9 cellular contexts compared by ENCODE assay signal in genomic region chr3:112333386-112334334, GRCh38. TPM values are rescaled to one million over a fixed set of nuclear protein-coding genes. Genes with fewer than 3 reads are reported as not detected.
DNase-seq lines count a peak whose midpoint lies in the region; ATAC-seq, FAIRE-seq and TF ChIP-seq lines count a peak whose summit lies in the region.
"Had no signal": no experiment of that assay in that cellular context is flagged by ENCODE, and none has a peak within 500 bp of the region (broad histone marks: within the 10 kb centered on the region; RNA-seq: fewer than 3 reads in every experiment).

No MANE protein-coding gene starts in this region.

- H3K9me3 ChIP-seq in thyroid gland, result no peaks in the 10 kb centered on the region

- H3K27ac Mint-ChIP-seq in T-helper 2 cell treated with Interferon-gamma antibody and Interleukin-4, amounts not matched to agents 5 μg/mL and 100 μg/mL, for 36 hours, result peak overlapping the region; percentile 84
- H3K27ac Mint-ChIP-seq in endothelial cell (ENCODE audit: unreplicated experiment) (peak overlapping the region; percentile 96), mesothelial cell of epicardium (peak overlapping the region; percentile 93)

- H3K9me3 Mint-ChIP-seq in T-helper 2 cell treated with Interferon-gamma antibody and Interleukin-4, amounts not matched to agents 5 μg/mL and 100 μg/mL, for 36 hours, result no peaks in the 10 kb centered on the region
- H3K9me3 Mint-ChIP-seq in endothelial cell (ENCODE audit: unreplicated experiment) (no peaks in the 10 kb centered on the region), mesothelial cell of epicardium (no peaks in the 10 kb centered on the region)

- no peak for FAIRE-seq in urothelium cell line (lab: Jason Lieb, UNC)

- H3K4me1 Mint-ChIP-seq in T-helper 2 cell treated with Interferon-gamma antibody and Interleukin-4, amounts not matched to agents 5 μg/mL and 100 μg/mL, for 36 hours (ENCODE audit: low read depth), result peaks cover 49% of the 10 kb centered on the region
- H3K4me1 Mint-ChIP-seq in endothelial cell (ENCODE audit: unreplicated experiment) (peaks cover 39% of the 10 kb centered on the region), mesothelial cell of epicardium (peaks cover 36% of the 10 kb centered on the region)

- no peaks in the 10 kb centered on the region for H3K27me3 Mint-ChIP-seq in T-helper 2 cell treated with Interferon-gamma antibody and Interleukin-4, amounts not matched to agents 5 μg/mL and 100 μg/mL, for 36 hours (ENCODE audit: low read depth)
- peaks cover 4% of the 10 kb centered on the region for H3K27me3 Mint-ChIP-seq in endothelial cell (ENCODE audit: unreplicated experiment)
- H3K27me3 Mint-ChIP-seq in mesothelial cell of epicardium (ENCODE audit: low read depth), result peaks cover 2% of the 10 kb centered on the region

- TF ChIP-seq POLR2A in thyroid gland (IDR thresholded peaks at IDR 0.05), result no peak

- no peaks in the 10 kb centered on the region for H3K36me3 ChIP-seq in thyroid gland

- intact Hi-C loops in thyroid gland (cut with DNase I), result no loop called here

- peaks cover 0 to 7% of the 10 kb centered on the region in 2 donors for H3K4me1 ChIP-seq in thyroid gland

- H3K4me3 Mint-ChIP-seq in T-helper 2 cell treated with Interferon-gamma antibody and Interleukin-4, amounts not matched to agents 5 μg/mL and 100 μg/mL, for 36 hours, result peak overlapping the region; percentile 88
- H3K4me3 Mint-ChIP-seq in endothelial cell (ENCODE audit: unreplicated experiment), result peak overlapping the region; percentile 96
- peak overlapping the region; percentile 79 for H3K4me3 Mint-ChIP-seq in mesothelial cell of epicardium

- peak overlapping the region; percentile 47 to 87 (median 53) for H3K4me3 ChIP-seq in thyroid gland (replicated peaks in 1 of 3)

- H3K27me3 ChIP-seq in thyroid gland, result no peaks in the 10 kb centered on the region

- 3 to 5% methylated on average over 22 of the region's 22 CpGs for WGBS in thyroid gland, 2 donors

- ATAC-seq in HG03066 (IDR thresholded peaks at IDR 0.05; ENCODE audit: low read depth, unreplicated experiment), result peak; percentile 47

- DNase-seq in DMS 273 (lab: John Stamatoyannopoulos, UW; ENCODE audit: unreplicated experiment), result peak; percentile 28
- DNase-seq in DMS 273 treated with DMSO at 0.1 percent for 48 hours (lab: John Stamatoyannopoulos, UW), result no peak
- DNase-seq in T-helper 2 cell treated with Interferon-gamma antibody and Interleukin-4, amounts not matched to agents 5 μg/mL and 100 μg/mL, for 36 hours (ENCODE audit: low spot score), result peak; percentile 20
- peak; percentile 20 for DNase-seq in endothelial cell (ENCODE audit: low spot score)
- DNase-seq in mesothelial cell of epicardium (ENCODE audit: low spot score in 2 of 2, unreplicated experiment in 2 of 2), result peak; percentile 19 to 46
- peak in 1 of 2 donors; percentile 30 for DNase-seq in thyroid gland
- DNase-seq in urothelium cell line (ENCODE audit: low spot score), result no peak

- TF ChIP-seq CTCF in endothelial cell (IDR thresholded peaks at IDR 0.05; ENCODE audit: unreplicated experiment) (no peak), mesothelial cell of epicardium (IDR thresholded peaks at IDR 0.05; ENCODE audit: unreplicated experiment) (no peak), thyroid gland (IDR thresholded peaks at IDR 0.05) (no peak)

- peak overlapping the region; percentile 74 to 93 (median 84) for H3K27ac ChIP-seq in thyroid gland
- H3K27ac ChIP-seq: 22Rv1 had no signal

- peaks cover 4% of the 10 kb centered on the region for H3K36me3 Mint-ChIP-seq in T-helper 2 cell treated with Interferon-gamma antibody and Interleukin-4, amounts not matched to agents 5 μg/mL and 100 μg/mL, for 36 hours (ENCODE audit: low read depth)
- no peaks in the 10 kb centered on the region for H3K36me3 Mint-ChIP-seq in endothelial cell (ENCODE audit: low read depth, unreplicated experiment)
- no peaks in the 10 kb centered on the region for H3K36me3 Mint-ChIP-seq in mesothelial cell of epicardium

RNA-seq across cellular contexts. Expression of gene CD200, which starts 0.7 kb away (rescaled TPM):
- total RNA-seq in endothelial cell (ENCODE audit: unreplicated experiment), result 30.9 TPM
- 25.7 to 26.6 TPM (median 25.9 TPM) in 3 replicates for total RNA-seq in mesothelial cell of epicardium
- total RNA-seq in thyroid gland, result 10 to 100 TPM; 13.2 to 18.7 (median 15.8) TPM

RNA-seq across cellular contexts. Expression of gene SLC9C1, which starts 39.6 kb away (rescaled TPM):
- 0.13 TPM for total RNA-seq in endothelial cell (ENCODE audit: unreplicated experiment)
- 0.69 to 1.6 TPM (median 0.69 TPM) in 3 replicates for total RNA-seq in mesothelial cell of epicardium
- total RNA-seq in thyroid gland, result under 1 TPM in 1 of 4 donors, not detected in 3; 0.11 TPM

Comparison
In these comparisons a context has a peak if more than half of its experiments do, and no peak if none do; other contexts are left out.
1. DNase-seq: peak in DMS 273 (single experiment), T-helper 2 cell treated with Interferon-gamma antibody and Interleukin-4, amounts not matched to agents 5 μg/mL and 100 μg/mL, for 36 hours (single experiment), endothelial cell (single experiment) and mesothelial cell of epicardium (2 of 2); none in DMS 273 treated with DMSO at 0.1 percent for 48 hours (single experiment) and urothelium cell line (single experiment).
2. Peak in every context shown above with its lines, with median percentiles within 50 percentile points of each other: H3K27ac Mint-ChIP-seq and H3K4me3 Mint-ChIP-seq.